ENCODE assay signal across 7 cellular contexts in genomic region chr12:30825341-30825740, GRCh38.
"Had no signal": no experiment of that assay in that cellular context is flagged by ENCODE, and none has a peak within 500 bp of the region (broad histone marks: within the 10 kb centered on the region; RNA-seq: fewer than 3 reads in every experiment).

No MANE protein-coding gene starts in this region.

- H3K4me1 ChIP-seq: HAP-1 had no signal

- H3K27ac ChIP-seq: GM23248, HL-60 had no signal

- ATAC-seq: HCT116, HepG2 had no signal

- H3K4me3 ChIP-seq: GM23248, HAP-1 had no signal

- DNase-seq: GM23248, GOT3, HFFc6 had no signal

- H3K36me3 ChIP-seq: HAP-1 had no signal

- H3K9me3 ChIP-seq: HAP-1 had no signal
